29 cellular contexts compared by ENCODE assay signal in the genomic region with DNA sequence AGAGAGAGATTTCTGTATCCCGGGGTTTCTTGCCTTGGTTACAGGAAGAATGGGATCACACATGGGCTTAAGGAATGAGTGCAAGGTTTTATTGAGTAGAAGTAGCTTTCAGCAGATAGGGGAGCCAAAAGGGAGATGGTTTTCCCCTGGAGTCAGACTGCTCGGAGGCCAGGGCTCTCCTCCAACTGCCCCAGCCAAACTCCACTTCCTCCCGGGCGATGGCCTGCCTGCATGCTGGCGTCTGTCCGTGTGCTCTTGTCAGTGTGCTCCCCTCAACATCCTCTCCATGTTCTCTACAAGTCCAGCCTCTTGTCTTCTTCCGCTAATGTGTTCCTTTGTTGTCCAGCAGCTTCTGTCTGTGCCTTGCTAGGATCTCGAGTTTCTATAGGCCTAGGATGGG.
"Had no signal": no experiment of that assay in that cellular context is flagged by ENCODE, and none has a peak within 500 bp of the region (broad histone marks: within the 10 kb centered on the region; RNA-seq: fewer than 3 reads in every experiment).

No MANE protein-coding gene starts in this region.

- H3K36me3 ChIP-seq: colonic mucosa, esophagus muscularis mucosa, gastroesophageal sphincter, heart right ventricle, lower lobe of right lung, prostate gland, right atrium auricular region, thyroid gland had no signal

- H3K27me3 Mint-ChIP-seq: dendritic cell treated with granulocyte-macrophage colony-stimulating factor and Interleukin-4, amounts not matched to agents 40 ng/mL and 50 ng/mL, for 4 days; stimulated activated naive CD8-positive, alpha-beta T cell treated with anti-CD3 and anti-CD28 coated beads, Interleukin-15, amount 100 ng/mL, for 72 hours; type B pancreatic cell had no signal

- H3K27me3 ChIP-seq: colonic mucosa, esophagus muscularis mucosa, foreskin keratinocyte, gastroesophageal sphincter, heart right ventricle, right atrium auricular region, thyroid gland had no signal

- H3K27ac ChIP-seq: colonic mucosa, esophagus muscularis mucosa, foreskin keratinocyte, gastroesophageal sphincter, heart right ventricle, lower lobe of right lung, prostate gland, thyroid gland had no signal

- H3K4me3 Mint-ChIP-seq: dendritic cell treated with granulocyte-macrophage colony-stimulating factor and Interleukin-4, amounts not matched to agents 40 ng/mL and 50 ng/mL, for 4 days; immature natural killer cell; natural killer cell; neural crest cell; stimulated activated naive CD8-positive, alpha-beta T cell treated with anti-CD3 and anti-CD28 coated beads, Interleukin-15, amount 100 ng/mL, for 72 hours; type B pancreatic cell had no signal

- H3K4me3 ChIP-seq: colonic mucosa, esophagus muscularis mucosa, gastroesophageal sphincter, heart right ventricle, lower lobe of right lung, prostate gland, right atrium auricular region, smooth muscle cell, thyroid gland had no signal

- H3K9me3 ChIP-seq: colonic mucosa, esophagus muscularis mucosa, gastroesophageal sphincter, heart right ventricle, lower lobe of right lung, prostate gland, right atrium auricular region, thyroid gland had no signal

- H3K4me1 Mint-ChIP-seq: immature natural killer cell; natural killer cell; stimulated activated naive CD8-positive, alpha-beta T cell treated with anti-CD3 and anti-CD28 coated beads, Interleukin-15, amount 100 ng/mL, for 72 hours had no signal

- H3K36me3 Mint-ChIP-seq: natural killer cell, type B pancreatic cell had no signal

- ATAC-seq: foreskin keratinocyte; gastroesophageal sphincter; left ventricle myocardium superior; lower lobe of right lung; natural killer cell; sciatic nerve; stimulated activated naive CD8-positive, alpha-beta T cell treated with anti-CD3 and anti-CD28 coated beads, Interleukin-15, amount 100 ng/mL, for 72 hours had no signal

- H3K9me3 Mint-ChIP-seq: type B pancreatic cell had no signal

- DNase-seq: colonic mucosa; effector memory CD4-positive, alpha-beta T cell; foreskin keratinocyte; glutamatergic neuron; heart right ventricle; hippocampal formation; immature natural killer cell; islet precursor cell; kidney glomerular epithelial cell; left ventricle myocardium superior; lower lobe of right lung; natural killer cell; nucleus accumbens; stimulated activated CD4-positive, alpha-beta T cell treated with anti-CD3 and anti-CD28 coated beads, Interleukin-12 subunit alpha, Interleukin-12 subunit beta, amount 100 ng/mL, for 4 hours; stimulated activated CD4-positive, alpha-beta T cell treated with anti-CD3 and anti-CD28 coated beads, Interleukin-1b, Interleukin-23, amount 100 ng/mL, for 48 hours; stimulated activated CD4-positive, alpha-beta T cell treated with anti-CD3 and anti-CD28 coated beads, Interleukin-4, amount 100 ng/mL, for 1 hour; stimulated activated CD8-positive, alpha-beta memory T cell treated with anti-CD3 and anti-CD28 coated beads, Interleukin-4, amount 100 ng/mL, for 48 hours; stimulated activated naive CD4-positive, alpha-beta T cell; stimulated activated naive CD8-positive, alpha-beta T cell treated with anti-CD3 and anti-CD28 coated beads, Interleukin-15, amount 100 ng/mL, for 72 hours; thyroid gland had no signal

- H3K4me1 ChIP-seq: colonic mucosa, foreskin keratinocyte, gastroesophageal sphincter, lower lobe of right lung, prostate gland, thyroid gland had no signal

- H3K27ac Mint-ChIP-seq: dendritic cell treated with granulocyte-macrophage colony-stimulating factor and Interleukin-4, amounts not matched to agents 40 ng/mL and 50 ng/mL, for 4 days; immature natural killer cell; natural killer cell; stimulated activated naive CD8-positive, alpha-beta T cell treated with anti-CD3 and anti-CD28 coated beads, Interleukin-15, amount 100 ng/mL, for 72 hours; type B pancreatic cell had no signal
